Comparison of ENCODE assay signal across 9 cellular contexts in genomic region chr2:219570924-219571310, GRCh38. TPM values are rescaled to one million over a fixed set of nuclear protein-coding genes. Genes with fewer than 3 reads are reported as not detected.
DNase-seq lines count a peak whose midpoint lies in the region; ATAC-seq, FAIRE-seq and TF ChIP-seq lines count a peak whose summit lies in the region.
"Had no signal": no experiment of that assay in that cellular context is flagged by ENCODE, and none has a peak within 500 bp of the region (broad histone marks: within the 10 kb centered on the region; RNA-seq: fewer than 3 reads in every experiment).

No MANE protein-coding gene starts in this region.

- H3K27me3 ChIP-seq in WERI-Rb-1 (ENCODE audit: insufficient read depth, low read depth, severe bottlenecking): no peaks in the 10 kb centered on the region

- TF ChIP-seq CTCF in WERI-Rb-1 (IDR thresholded peaks at IDR 0.05; ENCODE audit: low read depth, low read length) (no peak), retinal pigment epithelial cell (conservative IDR thresholded peaks at IDR 0.05; ENCODE audit: low read depth, low read length) (no peak)

- peaks cover 25% of the 10 kb centered on the region for H3K36me3 ChIP-seq in WERI-Rb-1

- no peaks in the 10 kb centered on the region for H3K9me3 ChIP-seq in WERI-Rb-1 (ENCODE audit: severe bottlenecking)

- ATAC-seq in left cardiac atrium (peak; percentile 9 to 19), HG02571 (IDR thresholded peaks at IDR 0.05; ENCODE audit: unreplicated experiment) (no peak), GM18502 (IDR thresholded peaks at IDR 0.05; ENCODE audit: poor library complexity, unreplicated experiment) (no peak)
- ATAC-seq: HCT116 had no signal

- DNase-seq in ELR (ENCODE audit: low read depth): peak; percentile 40
- DNase-seq in WERI-Rb-1: no peak
- no peak for DNase-seq in left cardiac atrium
- DNase-seq in retinal pigment epithelial cell (ENCODE audit: low read depth): no peak
- DNase-seq in frontal cortex (ENCODE audit: low spot score in 2 of 2): no peak
- DNase-seq in NCI-H2081 (lab: John Stamatoyannopoulos, UW): no peak

- H3K27ac ChIP-seq in WERI-Rb-1: peak overlapping the region; percentile 72

- FAIRE-seq in frontal cortex (lab: Jason Lieb, UNC): no peak

- intact Hi-C loops in left cardiac atrium (cut with DNase I): loop anchor here in 1 of 2 donors (2.0 kb wide), 1 partner anchor 72 kb away; no protein-coding TSS in a partner anchor

- peak overlapping the region; percentile 64 for H3K4me3 ChIP-seq in WERI-Rb-1 (ENCODE audit: low read depth, low read length)
- peak overlapping the region; percentile 52 for H3K4me3 ChIP-seq in retinal pigment epithelial cell (ENCODE audit: low read length)

RNA-seq across cellular contexts. Expression of gene OBSL1, which starts 0.4 kb away (rescaled TPM):
- total RNA-seq in left cardiac atrium: 100 to 1,000 TPM; 121 to 187 TPM
- 40.4 TPM for total RNA-seq in frontal cortex

RNA-seq across cellular contexts. Expression of gene INHA, which starts 1.2 kb away (rescaled TPM):
- total RNA-seq in left cardiac atrium: 10 to 100 TPM in 1 of 2 donors, 1 to 10 TPM in 1; 2.2 to 16.2 TPM
- total RNA-seq in frontal cortex: 0.41 TPM

RNA-seq across cellular contexts. Expression of gene STK11IP, which starts 26.7 kb away (rescaled TPM):
- total RNA-seq in left cardiac atrium: 10 to 100 TPM; 12.4 to 14.1 TPM
- total RNA-seq in frontal cortex: 13.0 TPM

RNA-seq across cellular contexts. Expression of gene TMEM198, which starts 27.1 kb away (rescaled TPM):
- total RNA-seq in left cardiac atrium: 1 to 10 TPM; 3.2 to 4.1 TPM
- total RNA-seq in frontal cortex: 14.7 TPM

RNA-seq across cellular contexts. Expression of gene CHPF, which starts 27.3 kb away (rescaled TPM):
- total RNA-seq in left cardiac atrium: 100 to 1,000 TPM in 1 of 2 donors, 10 to 100 TPM in 1; 72.4 to 113 TPM
- 24.1 TPM for total RNA-seq in frontal cortex

Comparison
In these comparisons a context has a peak if more than half of its experiments do, and no peak if none do; other contexts are left out.
1. ATAC-seq: peak in left cardiac atrium (2 of 2); none in HG02571 (single experiment) and GM18502 (single experiment).